3 cellular contexts compared by ENCODE assay signal in the genomic region with DNA sequence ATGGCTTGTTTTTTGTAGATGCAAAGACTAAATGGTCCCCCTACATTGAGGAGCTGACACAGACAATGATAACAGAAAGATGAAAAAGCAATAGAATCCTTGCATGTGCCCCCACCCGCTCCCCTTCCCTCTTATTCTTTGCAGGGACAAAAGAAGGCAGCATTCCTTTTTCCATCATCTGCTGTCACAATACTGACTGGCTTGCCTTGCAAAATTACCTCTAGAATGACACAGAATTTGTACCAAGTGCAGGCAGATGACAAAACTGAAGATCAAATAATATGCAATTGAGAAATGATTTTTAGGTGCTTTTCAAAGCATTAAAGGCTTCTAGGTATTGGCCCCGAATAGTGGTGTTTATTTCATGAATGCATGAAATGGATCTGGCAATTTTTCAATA.
"Had no signal": no experiment of that assay in that cellular context is flagged by ENCODE, and none has a peak within 500 bp of the region (broad histone marks: within the 10 kb centered on the region; RNA-seq: fewer than 3 reads in every experiment).

No MANE protein-coding gene starts in this region.

- H3K27ac Mint-ChIP-seq: GM23338 had no signal

- H3K4me3 Mint-ChIP-seq: GM23338, H9 had no signal

- H3K4me2 ChIP-seq: GM23338 had no signal

- H3K4me3 ChIP-seq: GM23338, K562 had no signal

- ATAC-seq: K562 had no signal

- H3K9me3 Mint-ChIP-seq: GM23338, H9 had no signal
